ENCODE assay signal across 6 cellular contexts in genomic region chr16:13552960-13553257, GRCh38.
"Had no signal": no experiment of that assay in that cellular context is flagged by ENCODE, and none has a peak within 500 bp of the region (broad histone marks: within the 10 kb centered on the region; RNA-seq: fewer than 3 reads in every experiment).

No MANE protein-coding gene starts in this region.

- H3K4me3 ChIP-seq: GM23338, HAP-1, K562 had no signal

- H2AFZ ChIP-seq: GM23338 had no signal

- H3K4me2 ChIP-seq: GM23338 had no signal

- H3K27ac Mint-ChIP-seq: GM23338, HFFc6 had no signal

- H3K4me1 ChIP-seq: HAP-1 had no signal

- H3K9me3 Mint-ChIP-seq: GM23338 had no signal

- H3K9me3 ChIP-seq: HAP-1 had no signal

- H3K36me3 ChIP-seq: HAP-1 had no signal

- H3K4me3 Mint-ChIP-seq: GM23338, HFFc6 had no signal

- DNase-seq: HFFc6, IMR-90, KG1 had no signal
